ENCODE assay signal across 22 cellular contexts in genomic region chr7:36475371-36475770, GRCh38.
DNase-seq lines count a peak whose midpoint lies in the region; ATAC-seq and TF ChIP-seq lines count a peak whose summit lies in the region.
"Had no signal": no experiment of that assay in that cellular context is flagged by ENCODE, and none has a peak within 500 bp of the region (broad histone marks: within the 10 kb centered on the region; RNA-seq: fewer than 3 reads in every experiment).

No MANE protein-coding gene starts in this region.

- ATAC-seq in activated T-helper 17 cell treated with anti-CD3 and anti-CD28 coated beads, Interleukin-2, amount 50 U/mL, for 72 hours (replicated peaks): peak; percentile 73
- no peak for ATAC-seq in upper lobe of right lung
- ATAC-seq: CD8-positive, alpha-beta T cell; heart left ventricle; natural killer cell had no signal

- H3K36me3 Mint-ChIP-seq in activated T-helper 17 cell treated with anti-CD3 and anti-CD28 coated beads, Interleukin-2, amount 50 U/mL, for 72 hours (ENCODE audit: low read depth): no peaks in the 10 kb centered on the region
- H3K36me3 Mint-ChIP-seq in nephron progenitor cell (ENCODE audit: low read depth): peaks cover 6% of the 10 kb centered on the region

- DNase-seq in stimulated activated CD4-positive, alpha-beta T cell treated with anti-CD3 and anti-CD28 coated beads, Interleukin-1b, Interleukin-23, amount 100 ng/mL, for 48 hours: peak; percentile 37
- no peak for DNase-seq in stimulated activated CD4-positive, alpha-beta T cell treated with anti-CD3 and anti-CD28 coated beads, Interleukin-12 subunit alpha, Interleukin-12 subunit beta, amount 100 ng/mL, for 4 hours
- peak; percentile 17 to 20 for DNase-seq in Kasumi-1 (lab: John Stamatoyannopoulos, UW)
- no peak for DNase-seq in NCI-H2196 (lab: John Stamatoyannopoulos, UW; ENCODE audit: unreplicated experiment)
- no peak for DNase-seq in upper lobe of right lung
- DNase-seq in nephron progenitor cell: no peak
- DNase-seq: activated CD4-positive, alpha-beta T cell treated with anti-CD3 and anti-CD28 coated beads, Interleukin-2, amount 50 U/mL, for 4 hours; activated effector memory CD4-positive, alpha-beta T cell treated with Interleukin-2 at 50 U/mL for 16 hours; amniotic stem cell; CD8-positive, alpha-beta T cell; DMS79; heart left ventricle; natural killer cell; NCI-H1417 treated with DMSO at 0.1 percent for 48 hours; NCI-H2171; NCI-H526; ovary; stomach had no signal

- H3K4me3 ChIP-seq in upper lobe of right lung: no peak overlapping the region
- H3K4me3 ChIP-seq: cardiac muscle cell, heart left ventricle, ovary, right atrium auricular region, stomach had no signal

- H3K27ac ChIP-seq in upper lobe of right lung: no peak overlapping the region
- H3K27ac ChIP-seq: cardiac muscle cell, heart left ventricle, ovary, right atrium auricular region, stomach had no signal

- no peaks in the 10 kb centered on the region for H3K27me3 ChIP-seq in upper lobe of right lung
- H3K27me3 ChIP-seq: cardiac muscle cell, heart left ventricle, ovary, right atrium auricular region, stomach had no signal

- no peaks in the 10 kb centered on the region for H3K9me3 ChIP-seq in upper lobe of right lung
- H3K9me3 ChIP-seq: ovary, right atrium auricular region, stomach had no signal

- intact Hi-C loops in upper lobe of right lung (cut with DNase I): no loop called here

- TF ChIP-seq CTCF in upper lobe of right lung (IDR thresholded peaks at IDR 0.05) (no peak), nephron progenitor cell (IDR thresholded peaks at IDR 0.05) (no peak)

- H3K4me1 Mint-ChIP-seq in activated T-helper 17 cell treated with anti-CD3 and anti-CD28 coated beads, Interleukin-2, amount 50 U/mL, for 72 hours: peaks cover 6% of the 10 kb centered on the region
- no peaks in the 10 kb centered on the region for H3K4me1 Mint-ChIP-seq in nephron progenitor cell

- H3K27ac Mint-ChIP-seq in activated T-helper 17 cell treated with anti-CD3 and anti-CD28 coated beads, Interleukin-2, amount 50 U/mL, for 72 hours: no peak overlapping the region
- H3K27ac Mint-ChIP-seq in nephron progenitor cell: no peak overlapping the region
- H3K27ac Mint-ChIP-seq: CD8-positive, alpha-beta T cell; dendritic cell treated with granulocyte-macrophage colony-stimulating factor and Interleukin-4, amounts not matched to agents 40 ng/mL and 50 ng/mL, for 4 days; natural killer cell had no signal

- H3K4me3 Mint-ChIP-seq in activated T-helper 17 cell treated with anti-CD3 and anti-CD28 coated beads, Interleukin-2, amount 50 U/mL, for 72 hours: no peak overlapping the region
- H3K4me3 Mint-ChIP-seq in nephron progenitor cell: no peak overlapping the region
- H3K4me3 Mint-ChIP-seq: CD8-positive, alpha-beta T cell; dendritic cell treated with granulocyte-macrophage colony-stimulating factor and Interleukin-4, amounts not matched to agents 40 ng/mL and 50 ng/mL, for 4 days; natural killer cell had no signal

- no peaks in the 10 kb centered on the region for H3K36me3 ChIP-seq in upper lobe of right lung
- H3K36me3 ChIP-seq: cardiac muscle cell, heart left ventricle, ovary, right atrium auricular region, stomach had no signal

- H3K4me1 ChIP-seq in upper lobe of right lung: no peaks in the 10 kb centered on the region
- H3K4me1 ChIP-seq: right atrium auricular region had no signal

- H3K27me3 Mint-ChIP-seq in activated T-helper 17 cell treated with anti-CD3 and anti-CD28 coated beads, Interleukin-2, amount 50 U/mL, for 72 hours: no peaks in the 10 kb centered on the region
- H3K27me3 Mint-ChIP-seq in nephron progenitor cell (ENCODE audit: low read depth, poor library complexity): peaks cover 5% of the 10 kb centered on the region
- H3K27me3 Mint-ChIP-seq: dendritic cell treated with granulocyte-macrophage colony-stimulating factor and Interleukin-4, amounts not matched to agents 40 ng/mL and 50 ng/mL, for 4 days had no signal

- peaks cover 7% of the 10 kb centered on the region for H3K9me3 Mint-ChIP-seq in activated T-helper 17 cell treated with anti-CD3 and anti-CD28 coated beads, Interleukin-2, amount 50 U/mL, for 72 hours
- H3K9me3 Mint-ChIP-seq in nephron progenitor cell: peaks cover 17% of the 10 kb centered on the region
- H3K9me3 Mint-ChIP-seq: natural killer cell had no signal

Comparison
In these comparisons a context has a peak if more than half of its experiments do, and no peak if none do; other contexts are left out.
1. DNase-seq: peak in stimulated activated CD4-positive, alpha-beta T cell treated with anti-CD3 and anti-CD28 coated beads, Interleukin-1b, Interleukin-23, amount 100 ng/mL, for 48 hours (single experiment) and Kasumi-1 (2 of 2); none in stimulated activated CD4-positive, alpha-beta T cell treated with anti-CD3 and anti-CD28 coated beads, Interleukin-12 subunit alpha, Interleukin-12 subunit beta, amount 100 ng/mL, for 4 hours (single experiment), NCI-H2196 (single experiment), upper lobe of right lung (single experiment) and nephron progenitor cell (single experiment).